ENCODE assay signal across 19 cellular contexts in the genomic region with DNA sequence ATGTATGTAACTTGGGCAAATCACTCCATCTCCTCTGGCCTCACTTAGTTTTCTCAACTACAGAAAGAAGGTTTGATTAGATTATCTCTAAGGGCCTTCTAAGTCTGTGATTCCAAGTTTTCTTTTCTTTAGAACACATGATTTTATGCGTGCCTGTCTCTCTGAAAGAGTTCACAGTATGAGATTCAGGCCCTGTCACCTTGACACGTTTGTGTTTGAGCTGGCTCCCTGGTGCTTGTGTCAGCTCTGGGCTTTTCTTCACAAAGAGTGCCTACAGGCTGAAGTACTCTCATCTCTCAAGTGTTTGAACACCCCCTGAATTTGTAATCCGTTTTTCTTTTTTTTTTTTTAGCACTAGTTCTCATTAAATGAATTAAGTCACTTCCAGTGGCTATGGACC.
"Had no signal": no experiment of that assay in that cellular context is flagged by ENCODE, and none has a peak within 500 bp of the region (broad histone marks: within the 10 kb centered on the region; RNA-seq: fewer than 3 reads in every experiment).

No MANE protein-coding gene starts in this region.

- H3K27me3 ChIP-seq: ascending aorta, colonic mucosa, gastrocnemius medialis had no signal

- H3K4me3 Mint-ChIP-seq: activated T-cell treated with anti-CD3 and anti-CD28 coated beads, Interleukin-2, amount 50 U/mL, for 72 hours; central memory CD8-positive, alpha-beta T cell; nephron had no signal

- H3K9me3 ChIP-seq: ascending aorta, colonic mucosa, gastrocnemius medialis had no signal

- H3K27me3 Mint-ChIP-seq: central memory CD8-positive, alpha-beta T cell; progenitor cell of endocrine pancreas had no signal

- H3K4me1 ChIP-seq: ascending aorta, colonic mucosa, gastrocnemius medialis had no signal

- H3K4me3 ChIP-seq: ascending aorta, colonic mucosa, gastrocnemius medialis had no signal

- H3K36me3 ChIP-seq: ascending aorta, colonic mucosa, gastrocnemius medialis, WERI-Rb-1 had no signal

- H3K4me1 Mint-ChIP-seq: central memory CD8-positive, alpha-beta T cell; nephron had no signal

- ATAC-seq: activated T-cell treated with anti-CD3 and anti-CD28 coated beads, Interleukin-2, amount 50 U/mL, for 72 hours; esophagus mucosa; gastrocnemius medialis; left lobe of liver had no signal

- DNase-seq: activated CD4-positive, alpha-beta T cell treated with anti-CD3 and anti-CD28 coated beads for 1 hour; activated effector memory CD4-positive, alpha-beta T cell treated with anti-CD3 and anti-CD28 coated beads, Interleukin-2, amount 50 U/mL, for 16 hours; activated naive CD4-positive, alpha-beta T cell treated with anti-CD3 and anti-CD28 coated beads, Interleukin-2, amount 50 U/mL, for 16 hours; activated T-cell treated with anti-CD3 and anti-CD28 coated beads, Interleukin-2, amount 50 U/mL, for 72 hours; colonic mucosa; gastrocnemius medialis; head of caudate nucleus; kidney; mammary epithelial cell; midbrain; stimulated activated CD8-positive, alpha-beta memory T cell treated with anti-CD3 and anti-CD28 coated beads, Interleukin-4, amount 100 ng/mL, for 48 hours; stimulated activated naive CD4-positive, alpha-beta T cell; WERI-Rb-1 had no signal

- H3K27ac ChIP-seq: ascending aorta, colonic mucosa, gastrocnemius medialis, WERI-Rb-1 had no signal

- H3K27ac Mint-ChIP-seq: activated T-cell treated with anti-CD3 and anti-CD28 coated beads, Interleukin-2, amount 50 U/mL, for 72 hours; nephron; progenitor cell of endocrine pancreas had no signal
